14 cellular contexts compared by ENCODE assay signal in genomic region chr13:74576504-74576903, GRCh38.
DNase-seq lines count a peak whose midpoint lies in the region; ATAC-seq, FAIRE-seq and TF ChIP-seq lines count a peak whose summit lies in the region.
"Had no signal": no experiment of that assay in that cellular context is flagged by ENCODE, and none has a peak within 500 bp of the region (broad histone marks: within the 10 kb centered on the region; RNA-seq: fewer than 3 reads in every experiment).

No MANE protein-coding gene starts in this region.

- FAIRE-seq in GM12892 (lab: Jason Lieb, UNC), result no peak
- FAIRE-seq: K562, TTC549 had no signal

- no peak overlapping the region for H3K27ac Mint-ChIP-seq in activated T-helper 17 cell treated with anti-CD3 and anti-CD28 coated beads, Interleukin-2, amount 50 U/mL, for 72 hours
- H3K27ac Mint-ChIP-seq in mesothelial cell of epicardium, result no peak overlapping the region
- H3K27ac Mint-ChIP-seq in type B pancreatic cell, result no peak overlapping the region
- no peak overlapping the region for H3K27ac Mint-ChIP-seq in activated CD8-positive, alpha-beta T cell treated with anti-CD3 and anti-CD28 coated beads, Interleukin-2, amount 10 ng/mL, durations not matched to agents 7 days and 5 days

- no peaks in the 10 kb centered on the region for H3K4me1 Mint-ChIP-seq in activated T-helper 17 cell treated with anti-CD3 and anti-CD28 coated beads, Interleukin-2, amount 50 U/mL, for 72 hours
- H3K4me1 Mint-ChIP-seq in mesothelial cell of epicardium (peaks cover 9% of the 10 kb centered on the region), type B pancreatic cell (ENCODE audit: unreplicated experiment) (peaks cover 23% of the 10 kb centered on the region)
- peaks cover 16% of the 10 kb centered on the region for H3K4me1 Mint-ChIP-seq in activated CD8-positive, alpha-beta T cell treated with anti-CD3 and anti-CD28 coated beads, Interleukin-2, amount 10 ng/mL, durations not matched to agents 7 days and 5 days (ENCODE audit: low read depth)

- H3K36me3 Mint-ChIP-seq in activated T-helper 17 cell treated with anti-CD3 and anti-CD28 coated beads, Interleukin-2, amount 50 U/mL, for 72 hours (ENCODE audit: low read depth), result no peaks in the 10 kb centered on the region
- no peaks in the 10 kb centered on the region for H3K36me3 Mint-ChIP-seq in mesothelial cell of epicardium
- H3K36me3 Mint-ChIP-seq in type B pancreatic cell, result no peaks in the 10 kb centered on the region
- H3K36me3 Mint-ChIP-seq in activated CD8-positive, alpha-beta T cell treated with anti-CD3 and anti-CD28 coated beads, Interleukin-2, amount 10 ng/mL, durations not matched to agents 7 days and 5 days (ENCODE audit: low read depth), result no peaks in the 10 kb centered on the region

- H3K9me3 ChIP-seq in heart right ventricle, result no peaks in the 10 kb centered on the region
- H3K9me3 ChIP-seq: uterus had no signal

- peaks cover 0 to 18% (median 0%) of the 10 kb centered on the region in 7 donors for H3K27me3 ChIP-seq in heart right ventricle
- H3K27me3 ChIP-seq: uterus had no signal

- no peak for TF ChIP-seq CTCF in heart right ventricle (IDR thresholded peaks at IDR 0.05)
- TF ChIP-seq CTCF in mesothelial cell of epicardium (IDR thresholded peaks at IDR 0.05; ENCODE audit: unreplicated experiment), result no peak
- no peak for TF ChIP-seq CTCF in type B pancreatic cell (conservative IDR thresholded peaks at IDR 0.05)

- POLR2A ChIA-PET in activated CD8-positive, alpha-beta T cell treated with anti-CD3 and anti-CD28 coated beads, Interleukin-2, amount 10 ng/mL, durations not matched to agents 7 days and 5 days (lab: Charles Lee), result no interaction called here

- CTCF ChIA-PET in activated CD8-positive, alpha-beta T cell treated with anti-CD3 and anti-CD28 coated beads, Interleukin-2, amount 10 ng/mL, durations not matched to agents 7 days and 5 days (lab: Charles Lee), result no interaction called here

- peaks cover 32% of the 10 kb centered on the region for H3K27me3 Mint-ChIP-seq in activated T-helper 17 cell treated with anti-CD3 and anti-CD28 coated beads, Interleukin-2, amount 50 U/mL, for 72 hours
- H3K27me3 Mint-ChIP-seq in mesothelial cell of epicardium (ENCODE audit: low read depth) (peaks cover 27% of the 10 kb centered on the region), type B pancreatic cell (peaks cover 33% of the 10 kb centered on the region)
- H3K27me3 Mint-ChIP-seq in activated CD8-positive, alpha-beta T cell treated with anti-CD3 and anti-CD28 coated beads, Interleukin-2, amount 10 ng/mL, durations not matched to agents 7 days and 5 days (ENCODE audit: low read depth), result peaks cover 40% of the 10 kb centered on the region

- peaks cover 0 to 36% (median 23%) of the 10 kb centered on the region in 9 donors for H3K4me1 ChIP-seq in heart right ventricle

- H3K4me3 Mint-ChIP-seq in activated T-helper 17 cell treated with anti-CD3 and anti-CD28 coated beads, Interleukin-2, amount 50 U/mL, for 72 hours, result peak overlapping the region; percentile 70
- H3K4me3 Mint-ChIP-seq in mesothelial cell of epicardium, result peak overlapping the region; percentile 68
- H3K4me3 Mint-ChIP-seq in type B pancreatic cell, result peak overlapping the region; percentile 84
- no peak overlapping the region for H3K4me3 Mint-ChIP-seq in activated CD8-positive, alpha-beta T cell treated with anti-CD3 and anti-CD28 coated beads, Interleukin-2, amount 10 ng/mL, durations not matched to agents 7 days and 5 days

- no peaks in the 10 kb centered on the region for H3K9me3 Mint-ChIP-seq in activated T-helper 17 cell treated with anti-CD3 and anti-CD28 coated beads, Interleukin-2, amount 50 U/mL, for 72 hours
- H3K9me3 Mint-ChIP-seq in mesothelial cell of epicardium, result no peaks in the 10 kb centered on the region
- H3K9me3 Mint-ChIP-seq in type B pancreatic cell, result no peaks in the 10 kb centered on the region
- no peaks in the 10 kb centered on the region for H3K9me3 Mint-ChIP-seq in activated CD8-positive, alpha-beta T cell treated with anti-CD3 and anti-CD28 coated beads, Interleukin-2, amount 10 ng/mL, durations not matched to agents 7 days and 5 days (ENCODE audit: insufficient read depth)

- H3K36me3 ChIP-seq in heart right ventricle, result no peaks in the 10 kb centered on the region
- H3K36me3 ChIP-seq: uterus had no signal

- 55 to 78% methylated on average over 5 of the region's 5 CpGs for WGBS in heart right ventricle, 2 donors

- H3K4me3 ChIP-seq in heart right ventricle, result peak overlapping the region in 3 of 10 donors; percentile 45 to 51 (median 49)
- H3K4me3 ChIP-seq: K562 had no signal

- DNase-seq in heart right ventricle (no peak), left cardiac atrium (no peak), mesothelial cell of epicardium (ENCODE audit: low spot score in 2 of 2, unreplicated experiment in 2 of 2) (no peak), type B pancreatic cell (ENCODE audit: extremely low spot score, unreplicated experiment) (no peak), GM12892 (ENCODE audit: insufficient read length) (no peak)
- no peak for DNase-seq in activated CD8-positive, alpha-beta T cell treated with anti-CD3 and anti-CD28 coated beads, Interleukin-2, amount 10 ng/mL, durations not matched to agents 7 days and 5 days
- DNase-seq: NCI-H1436 treated with DMSO at 0.1 percent for 48 hours; retina; stimulated activated CD4-positive, alpha-beta T cell treated with anti-CD3 and anti-CD28 coated beads, Interleukin-2, amount 100 ng/mL, for 48 hours had no signal

- intact Hi-C loops in heart right ventricle (cut with DNase I) (loop anchor here in 4 of 10 donors (5.0 to 10.0 kb wide), 9 partner anchors 148 to 742 kb away; partner anchors contain the start of gene KLF12 (in 1 of the 4)), left cardiac atrium (cut with DNase I) (no loop called here)

- peak overlapping the region in 9 of 10 donors; percentile 28 to 86 (median 70) for H3K27ac ChIP-seq in heart right ventricle
- H3K27ac ChIP-seq: uterus had no signal

- ATAC-seq in heart right ventricle (no peak), left cardiac atrium (no peak), GM19324 (IDR thresholded peaks at IDR 0.05; ENCODE audit: low FRiP score, unreplicated experiment) (no peak)
- ATAC-seq in activated T-helper 17 cell treated with anti-CD3 and anti-CD28 coated beads, Interleukin-2, amount 50 U/mL, for 72 hours (replicated peaks), result no peak
- no peak for ATAC-seq in activated CD8-positive, alpha-beta T cell treated with anti-CD3 and anti-CD28 coated beads, Interleukin-2, amount 10 ng/mL, durations not matched to agents 7 days and 5 days

- TF ChIP-seq POLR2A in GM12892 (IDR thresholded peaks at IDR 0.05; ENCODE audit: low read depth, low read length), result no peak
